ENCODE assay signal across 2 cellular contexts in genomic region chr2:157866666-157867642, GRCh38.
TF ChIP-seq lines count a peak whose summit lies in the region.

No MANE protein-coding gene starts in this region.

TF ChIP-seq in IMR-90, 13 proteins besides CTCF, POLR2A, EP300 and RAD21:
- no peak for TF ChIP-seq CHD1 (IDR thresholded peaks at IDR 0.05; ENCODE audit: low read depth, low read length)
- no peak for TF ChIP-seq MAFK (IDR thresholded peaks at IDR 0.05; ENCODE audit: low read depth, low read length)
- TF ChIP-seq NFE2L2 (IDR thresholded peaks at IDR 0.05; ENCODE audit: low read depth, low read length): no peak
- no peak for TF ChIP-seq ELK1 (IDR thresholded peaks at IDR 0.05; ENCODE audit: borderline replicate concordance, low read depth, low read length)
- TF ChIP-seq MXI1 (IDR thresholded peaks at IDR 0.05; ENCODE audit: borderline replicate concordance, low read depth, low read length): no peak
- no peak for TF ChIP-seq RCOR1 (IDR thresholded peaks at IDR 0.05; ENCODE audit: insufficient replicate concordance, low read length)
- no peak for TF ChIP-seq MAZ (IDR thresholded peaks at IDR 0.05; ENCODE audit: borderline replicate concordance, low read depth, low read length)
- TF ChIP-seq SMC3 (IDR thresholded peaks at IDR 0.05; ENCODE audit: low read depth, low read length): no peak
- TF ChIP-seq RFX5 (IDR thresholded peaks at IDR 0.05; ENCODE audit: low read depth, low read length): no peak
- no peak for TF ChIP-seq BHLHE40 (IDR thresholded peaks at IDR 0.05; ENCODE audit: low read depth, low read length)
- no peak for TF ChIP-seq FOS (IDR thresholded peaks at IDR 0.05; ENCODE audit: low read depth, low read length)
- no peak for TF ChIP-seq USF2 (IDR thresholded peaks at IDR 0.05; ENCODE audit: low read depth, low read length)
- no peak for TF ChIP-seq CEBPB (IDR thresholded peaks at IDR 0.05; ENCODE audit: low read depth, low read length)
TF ChIP-seq in IMR-90: peak in this region for 0.

TF ChIP-seq in H1, 55 proteins besides CTCF, POLR2A, EP300 and RAD21:
- no peak for TF ChIP-seq TBP (IDR thresholded peaks at IDR 0.05; ENCODE audit: low read depth, low read length)
- TF ChIP-seq TAF1 (IDR thresholded peaks at IDR 0.05; ENCODE audit: low read depth, low read length): no peak
- TF ChIP-seq MAFK (IDR thresholded peaks at IDR 0.05; ENCODE audit: low read depth, low read length): no peak
